Comparison of ENCODE assay signal across 28 cellular contexts in the genomic region with DNA sequence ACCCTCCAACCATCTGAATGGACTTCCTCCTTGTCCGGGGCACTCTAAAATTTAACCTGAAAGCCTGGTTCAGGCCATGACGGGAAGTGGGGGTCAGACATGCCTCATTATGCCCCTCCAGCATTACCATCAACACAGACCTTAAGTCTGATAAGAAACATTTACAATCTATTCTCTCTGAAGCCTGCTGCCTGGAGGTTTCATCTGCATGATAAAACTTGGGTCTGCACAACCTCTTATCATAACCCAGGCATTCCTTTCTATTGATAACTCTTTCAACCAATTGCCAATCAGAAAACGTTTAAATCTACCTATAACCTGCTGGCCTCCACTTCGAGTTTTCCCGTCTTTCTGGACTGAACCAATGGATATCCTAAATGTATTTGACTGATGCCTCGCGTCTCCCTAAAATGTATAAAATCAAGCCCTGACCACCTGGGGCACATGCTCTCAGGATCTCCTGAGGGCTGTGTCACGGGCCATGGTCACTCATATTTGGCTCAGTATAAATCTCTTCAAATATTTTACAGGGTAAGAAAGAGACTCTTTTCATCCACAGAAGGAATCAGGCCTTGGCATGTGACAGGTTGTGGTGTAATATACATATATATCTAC.
"Had no signal": no experiment of that assay in that cellular context is flagged by ENCODE, and none has a peak within 500 bp of the region (broad histone marks: within the 10 kb centered on the region; RNA-seq: fewer than 3 reads in every experiment).

No MANE protein-coding gene starts in this region.

- H3K27me3 Mint-ChIP-seq: central memory CD8-positive, alpha-beta T cell had no signal

- H3K4me3 ChIP-seq: right atrium auricular region, smooth muscle cell, testis, transverse colon had no signal

- H3K9me2 ChIP-seq: SK-N-SH had no signal

- H3K36me3 ChIP-seq: right atrium auricular region, transverse colon had no signal

- H3K27me3 ChIP-seq: right atrium auricular region, testis, transverse colon had no signal

- H3K27ac ChIP-seq: right atrium auricular region, testis, transverse colon had no signal

- H3K4me3 Mint-ChIP-seq: central memory CD8-positive, alpha-beta T cell; dendritic cell treated with granulocyte-macrophage colony-stimulating factor and Interleukin-4, amounts not matched to agents 40 ng/mL and 50 ng/mL, for 4 days; endodermal cell; immature natural killer cell; memory B cell; naive thymus-derived CD8-positive, alpha-beta T cell; WTC11 had no signal

- ATAC-seq: esophagus mucosa; naive thymus-derived CD8-positive, alpha-beta T cell; WTC11 had no signal

- H3K4me2 ChIP-seq: SK-N-SH, smooth muscle cell had no signal

- H3K4me1 ChIP-seq: right atrium auricular region, testis, transverse colon had no signal

- H3K27ac Mint-ChIP-seq: dendritic cell treated with granulocyte-macrophage colony-stimulating factor and Interleukin-4, amounts not matched to agents 40 ng/mL and 50 ng/mL, for 4 days; endodermal cell; immature natural killer cell; memory B cell; WTC11 had no signal

- H3K9me3 Mint-ChIP-seq: central memory CD8-positive, alpha-beta T cell; dendritic cell treated with granulocyte-macrophage colony-stimulating factor and Interleukin-4, amounts not matched to agents 40 ng/mL and 50 ng/mL, for 4 days; endodermal cell; immature natural killer cell; memory B cell; naive thymus-derived CD8-positive, alpha-beta T cell; WTC11 had no signal

- FAIRE-seq: bronchial epithelial cell, kidney, TTC549, urothelium cell line had no signal

- DNase-seq: activated CD4-positive, alpha-beta T cell treated with anti-CD3 and anti-CD28 coated beads, Interleukin-2, amount 50 U/mL, for 48 hours; activated gamma-delta T cell; activated naive CD4-positive, alpha-beta T cell treated with anti-CD3 and anti-CD28 coated beads, Interleukin-2, amount 50 U/mL, for 16 hours; anterior cingulate cortex; endodermal cell; foreskin fibroblast; head of caudate nucleus; hypothalamus; immature natural killer cell; kidney; naive thymus-derived CD8-positive, alpha-beta T cell; SK-N-SH; stimulated activated CD4-positive, alpha-beta T cell treated with anti-CD3 and anti-CD28 coated beads, Interleukin-1b, Interleukin-23, amount 100 ng/mL, for 48 hours; stimulated activated CD4-positive, alpha-beta T cell treated with anti-CD3 and anti-CD28 coated beads, Interleukin-4, amount 100 ng/mL, for 4 hours; stimulated activated naive CD4-positive, alpha-beta T cell; SW 1271; testis; transverse colon had no signal

- H3K36me3 Mint-ChIP-seq: immature natural killer cell; memory B cell; naive thymus-derived CD8-positive, alpha-beta T cell; WTC11 had no signal
